Comparison of ENCODE assay signal across 8 cellular contexts in genomic region chr12:65795453-65795852, GRCh38. TPM values are rescaled to one million over a fixed set of nuclear protein-coding genes. Genes with fewer than 3 reads are reported as not detected.
"Had no signal": no experiment of that assay in that cellular context is flagged by ENCODE, and none has a peak within 500 bp of the region (broad histone marks: within the 10 kb centered on the region; RNA-seq: fewer than 3 reads in every experiment).

No MANE protein-coding gene starts in this region.

- ATAC-seq: GM23338 had no signal

- H3K27ac ChIP-seq: HL-60 had no signal

- H3K9me3 Mint-ChIP-seq: GM23338, H9, IgD-negative memory B cell had no signal

- H3K4me3 Mint-ChIP-seq: GM23338, H9, IgD-negative memory B cell had no signal

- H3K27ac Mint-ChIP-seq: GM23338, H9, IgD-negative memory B cell had no signal

- H3K4me3 ChIP-seq: GM23338 had no signal

- DNase-seq: H9, HCEC 1CT, KG1 had no signal

- H3K4me1 Mint-ChIP-seq: IgD-negative memory B cell had no signal

- H3K4me2 ChIP-seq: GM23338 had no signal

- FAIRE-seq: H1, H54 had no signal

- H2AFZ ChIP-seq: GM23338 had no signal

- H3K36me3 Mint-ChIP-seq: IgD-negative memory B cell had no signal

RNA-seq across cellular contexts. Expression of gene HMGA2, which starts 28.8 kb away (rescaled TPM):
- polyA plus RNA-seq: IgD-negative memory B cell had no signal
